ENCODE assay signal across 1 cellular context in genomic region chr2:119487434-119488244, GRCh38.
TF ChIP-seq lines count a peak whose summit lies in the region.

No MANE protein-coding gene starts in this region.

TF ChIP-seq in HepG2, 621 proteins besides CTCF, POLR2A, EP300 and RAD21 (continued from another document and continues in another):
- TF ChIP-seq ONECUT2 (CRISPR knock-in tag; IDR thresholded peaks at IDR 0.05) (no peak; the same call in 1 of the 2 replicates), KDM5B (CRISPR knock-in tag; IDR thresholded peaks at IDR 0.05; ENCODE audit: borderline replicate concordance) (peak; percentile 66; the same call in 1 of the 2 replicates), SMARCC2 (IDR thresholded peaks at IDR 0.05) (0 out of 2 replicates have a peak, but pooled peaks have one; percentile 27), ZSCAN30 (CRISPR knock-in tag; IDR thresholded peaks at IDR 0.05) (no peak), NAIF1 (CRISPR knock-in tag; IDR thresholded peaks at IDR 0.05; ENCODE audit: borderline replicate concordance) (no peak), IKZF5 (CRISPR knock-in tag; IDR thresholded peaks at IDR 0.05) (peak; percentile 84), ARNT (IDR thresholded peaks at IDR 0.05) (no peak), SP140L (CRISPR knock-in tag; IDR thresholded peaks at IDR 0.05; ENCODE audit: borderline replicate concordance) (0 out of 2 replicates have a peak, but pooled peaks have one; percentile 20), BHLHE40 (IDR thresholded peaks at IDR 0.05; ENCODE audit: low read length) (no peak; the same call in 1 of the 2 replicates), MIER2 (CRISPR knock-in tag; IDR thresholded peaks at IDR 0.05) (peak; percentile 18; the same call in 1 of the 2 replicates), ZNF629 (CRISPR knock-in tag; conservative IDR thresholded peaks at IDR 0.05) (peak; percentile 5; the same call in 1 of the 2 replicates), ZNF20 (CRISPR knock-in tag; IDR thresholded peaks at IDR 0.05) (no peak), ZNF367 (CRISPR knock-in tag; IDR thresholded peaks at IDR 0.05; ENCODE audit: borderline replicate concordance) (no peak), KLF6 (CRISPR knock-in tag; IDR thresholded peaks at IDR 0.05) (peak; percentile 84), ZNF746 (CRISPR knock-in tag; IDR thresholded peaks at IDR 0.05) (peak; percentile 79; the same call in 1 of the 2 replicates), HNRNPUL1 (IDR thresholded peaks at IDR 0.05; ENCODE audit: low read depth, low read length) (peak; percentile 95), HOXA3 (CRISPR knock-in tag; IDR thresholded peaks at IDR 0.05) (peak; percentile 50), FOXP4 (CRISPR knock-in tag; IDR thresholded peaks at IDR 0.05) (peak; percentile 79), HDAC1 (CRISPR knock-in tag; IDR thresholded peaks at IDR 0.05) (peak; percentile 70; the same call in 1 of the 2 replicates), ZNF788 (CRISPR knock-in tag; IDR thresholded peaks at IDR 0.05; ENCODE audit: borderline replicate concordance) (peak; percentile 81; the same call in 1 of the 2 replicates), SAFB2 (CRISPR knock-in tag; IDR thresholded peaks at IDR 0.05; ENCODE audit: borderline replicate concordance, low read depth) (peak; percentile 58), ZNF605 (CRISPR knock-in tag; IDR thresholded peaks at IDR 0.05) (peak; percentile 78; the same call in 1 of the 2 replicates), RFXANK (CRISPR knock-in tag; IDR thresholded peaks at IDR 0.05) (no peak), ZFP36 (IDR thresholded peaks at IDR 0.05; ENCODE audit: borderline replicate concordance, low read depth, low read length, partially characterized antibody) (no peak), JDP2 (CRISPR knock-in tag; IDR thresholded peaks at IDR 0.05; ENCODE audit: borderline replicate concordance) (no peak), CREM (IDR thresholded peaks at IDR 0.05) (peak; percentile 63; the same call in 1 of the 2 replicates), CREM (CRISPR knock-in tag; IDR thresholded peaks at IDR 0.05) (no peak), TRIM24 (CRISPR knock-in tag; IDR thresholded peaks at IDR 0.05) (no peak), POGK (CRISPR knock-in tag; conservative IDR thresholded peaks at IDR 0.05) (peak; percentile 79; the same call in 1 of the 2 replicates), SOX5 (CRISPR knock-in tag; IDR thresholded peaks at IDR 0.05; ENCODE audit: borderline replicate concordance) (peak; percentile 25), ZNF441 (CRISPR knock-in tag; IDR thresholded peaks at IDR 0.05; ENCODE audit: borderline replicate concordance) (peak; percentile 70; the same call in 1 of the 2 replicates), GATAD1 (CRISPR knock-in tag; IDR thresholded peaks at IDR 0.05) (peak; percentile 38), DNMT1 (CRISPR knock-in tag; IDR thresholded peaks at IDR 0.05) (no peak), ZNF18 (CRISPR knock-in tag; IDR thresholded peaks at IDR 0.05; ENCODE audit: insufficient replicate concordance) (peak; percentile 27), ZNF800 (CRISPR knock-in tag; IDR thresholded peaks at IDR 0.05) (peak; percentile 57; the same call in 1 of the 2 replicates), EED (CRISPR knock-in tag; IDR thresholded peaks at IDR 0.05) (peak; percentile 85; the same call in 1 of the 2 replicates), MEIS1 (CRISPR knock-in tag; IDR thresholded peaks at IDR 0.05; ENCODE audit: borderline replicate concordance) (peak; percentile 81; the same call in 1 of the 2 replicates), MTERF4 (CRISPR knock-in tag; IDR thresholded peaks at IDR 0.05) (peak; percentile 95), ZNF44 (CRISPR knock-in tag; IDR thresholded peaks at IDR 0.05) (0 out of 2 replicates have a peak, but pooled peaks have one; percentile 8), ZNF639 (CRISPR knock-in tag; conservative IDR thresholded peaks at IDR 0.05) (0 out of 2 replicates have a peak, but pooled peaks have one; percentile 7), ZBTB33 (CRISPR knock-in tag; IDR thresholded peaks at IDR 0.05) (no peak), PBX3 (CRISPR knock-in tag; IDR thresholded peaks at IDR 0.05; ENCODE audit: borderline replicate concordance) (no peak), ZNF235 (CRISPR knock-in tag; IDR thresholded peaks at IDR 0.05; ENCODE audit: borderline replicate concordance) (no peak), ZFP1 (CRISPR knock-in tag; IDR thresholded peaks at IDR 0.05) (no peak), NFKBIZ (CRISPR knock-in tag; IDR thresholded peaks at IDR 0.05) (no peak), ZNF224 (CRISPR knock-in tag; IDR thresholded peaks at IDR 0.05) (peak; percentile 69), PRPF4 (IDR thresholded peaks at IDR 0.05; ENCODE audit: low read depth, low read length, poor library complexity, severe bottlenecking) (no peak), EHMT2 (IDR thresholded peaks at IDR 0.05; ENCODE audit: borderline replicate concordance, low read depth, low read length) (no peak; the same call in 1 of the 2 replicates), ZBTB42 (CRISPR knock-in tag; IDR thresholded peaks at IDR 0.05) (peak; percentile 87), MAX (IDR thresholded peaks at IDR 0.05) (peak; percentile 87), ZMYM3 (CRISPR knock-in tag; IDR thresholded peaks at IDR 0.05) (peak; percentile 35), TAF1 (CRISPR knock-in tag; IDR thresholded peaks at IDR 0.05) (peak; percentile 12; the same call in 1 of the 2 replicates), ERF (CRISPR knock-in tag; IDR thresholded peaks at IDR 0.05) (peak; percentile 65; the same call in 1 of the 2 replicates), PPARG (CRISPR knock-in tag; conservative IDR thresholded peaks at IDR 0.05) (peak; percentile 56; the same call in 1 of the 2 replicates), POLR2AphosphoS2 (IDR thresholded peaks at IDR 0.05; ENCODE audit: low read depth, low read length) (no peak), ZNF30 (CRISPR knock-in tag; IDR thresholded peaks at IDR 0.05) (no peak), ZSCAN25 (CRISPR knock-in tag; IDR thresholded peaks at IDR 0.05) (no peak), HMG20A (CRISPR knock-in tag; IDR thresholded peaks at IDR 0.05; ENCODE audit: borderline replicate concordance) (no peak), ZFP37 (CRISPR knock-in tag; IDR thresholded peaks at IDR 0.05; ENCODE audit: borderline replicate concordance) (no peak), FOXA3 (CRISPR knock-in tag; IDR thresholded peaks at IDR 0.05) (peak; percentile 72), MYC (CRISPR knock-in tag; IDR thresholded peaks at IDR 0.05; ENCODE audit: borderline replicate concordance) (peak; percentile 41; the same call in 1 of the 2 replicates)
